ENCODE assay signal across 2 cellular contexts in genomic region chr13:65613004-65613403, GRCh38.
TF ChIP-seq lines count a peak whose summit lies in the region.

No MANE protein-coding gene starts in this region.

TF ChIP-seq in HepG2, 621 proteins besides CTCF, POLR2A, EP300 and RAD21:
- TF ChIP-seq ZNF354B (CRISPR knock-in tag; IDR thresholded peaks at IDR 0.05): no peak
- no peak for TF ChIP-seq STAG1 (CRISPR knock-in tag; IDR thresholded peaks at IDR 0.05)
- TF ChIP-seq ZNF580 (CRISPR knock-in tag; IDR thresholded peaks at IDR 0.05; ENCODE audit: borderline replicate concordance, low read depth): no peak
- TF ChIP-seq SP4 (CRISPR knock-in tag; IDR thresholded peaks at IDR 0.05): no peak
- TF ChIP-seq ZNF644 (CRISPR knock-in tag; IDR thresholded peaks at IDR 0.05; ENCODE audit: low read depth): no peak

TF ChIP-seq in H1, 55 proteins besides CTCF, POLR2A, EP300 and RAD21:
- TF ChIP-seq SRF (IDR thresholded peaks at IDR 0.05; ENCODE audit: low read depth, low read length): no peak
- TF ChIP-seq SIRT6 (IDR thresholded peaks at IDR 0.05; ENCODE audit: low read length): no peak
- no peak for TF ChIP-seq GABPA (IDR thresholded peaks at IDR 0.05; ENCODE audit: borderline replicate concordance, insufficient read depth, low read length)
- TF ChIP-seq, protein P1, sequence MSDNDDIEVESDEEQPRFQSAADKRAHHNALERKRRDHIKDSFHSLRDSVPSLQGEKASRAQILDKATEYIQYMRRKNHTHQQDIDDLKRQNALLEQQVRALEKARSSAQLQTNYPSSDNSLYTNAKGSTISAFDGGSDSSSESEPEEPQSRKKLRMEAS (IDR thresholded peaks at IDR 0.05): no peak
- no peak for TF ChIP-seq FOSL1 (IDR thresholded peaks at IDR 0.05; ENCODE audit: insufficient read depth, low read depth, low read length)
- TF ChIP-seq BRCA1 (IDR thresholded peaks at IDR 0.05; ENCODE audit: low read depth, low read length): no peak
- TF ChIP-seq, protein P2, sequence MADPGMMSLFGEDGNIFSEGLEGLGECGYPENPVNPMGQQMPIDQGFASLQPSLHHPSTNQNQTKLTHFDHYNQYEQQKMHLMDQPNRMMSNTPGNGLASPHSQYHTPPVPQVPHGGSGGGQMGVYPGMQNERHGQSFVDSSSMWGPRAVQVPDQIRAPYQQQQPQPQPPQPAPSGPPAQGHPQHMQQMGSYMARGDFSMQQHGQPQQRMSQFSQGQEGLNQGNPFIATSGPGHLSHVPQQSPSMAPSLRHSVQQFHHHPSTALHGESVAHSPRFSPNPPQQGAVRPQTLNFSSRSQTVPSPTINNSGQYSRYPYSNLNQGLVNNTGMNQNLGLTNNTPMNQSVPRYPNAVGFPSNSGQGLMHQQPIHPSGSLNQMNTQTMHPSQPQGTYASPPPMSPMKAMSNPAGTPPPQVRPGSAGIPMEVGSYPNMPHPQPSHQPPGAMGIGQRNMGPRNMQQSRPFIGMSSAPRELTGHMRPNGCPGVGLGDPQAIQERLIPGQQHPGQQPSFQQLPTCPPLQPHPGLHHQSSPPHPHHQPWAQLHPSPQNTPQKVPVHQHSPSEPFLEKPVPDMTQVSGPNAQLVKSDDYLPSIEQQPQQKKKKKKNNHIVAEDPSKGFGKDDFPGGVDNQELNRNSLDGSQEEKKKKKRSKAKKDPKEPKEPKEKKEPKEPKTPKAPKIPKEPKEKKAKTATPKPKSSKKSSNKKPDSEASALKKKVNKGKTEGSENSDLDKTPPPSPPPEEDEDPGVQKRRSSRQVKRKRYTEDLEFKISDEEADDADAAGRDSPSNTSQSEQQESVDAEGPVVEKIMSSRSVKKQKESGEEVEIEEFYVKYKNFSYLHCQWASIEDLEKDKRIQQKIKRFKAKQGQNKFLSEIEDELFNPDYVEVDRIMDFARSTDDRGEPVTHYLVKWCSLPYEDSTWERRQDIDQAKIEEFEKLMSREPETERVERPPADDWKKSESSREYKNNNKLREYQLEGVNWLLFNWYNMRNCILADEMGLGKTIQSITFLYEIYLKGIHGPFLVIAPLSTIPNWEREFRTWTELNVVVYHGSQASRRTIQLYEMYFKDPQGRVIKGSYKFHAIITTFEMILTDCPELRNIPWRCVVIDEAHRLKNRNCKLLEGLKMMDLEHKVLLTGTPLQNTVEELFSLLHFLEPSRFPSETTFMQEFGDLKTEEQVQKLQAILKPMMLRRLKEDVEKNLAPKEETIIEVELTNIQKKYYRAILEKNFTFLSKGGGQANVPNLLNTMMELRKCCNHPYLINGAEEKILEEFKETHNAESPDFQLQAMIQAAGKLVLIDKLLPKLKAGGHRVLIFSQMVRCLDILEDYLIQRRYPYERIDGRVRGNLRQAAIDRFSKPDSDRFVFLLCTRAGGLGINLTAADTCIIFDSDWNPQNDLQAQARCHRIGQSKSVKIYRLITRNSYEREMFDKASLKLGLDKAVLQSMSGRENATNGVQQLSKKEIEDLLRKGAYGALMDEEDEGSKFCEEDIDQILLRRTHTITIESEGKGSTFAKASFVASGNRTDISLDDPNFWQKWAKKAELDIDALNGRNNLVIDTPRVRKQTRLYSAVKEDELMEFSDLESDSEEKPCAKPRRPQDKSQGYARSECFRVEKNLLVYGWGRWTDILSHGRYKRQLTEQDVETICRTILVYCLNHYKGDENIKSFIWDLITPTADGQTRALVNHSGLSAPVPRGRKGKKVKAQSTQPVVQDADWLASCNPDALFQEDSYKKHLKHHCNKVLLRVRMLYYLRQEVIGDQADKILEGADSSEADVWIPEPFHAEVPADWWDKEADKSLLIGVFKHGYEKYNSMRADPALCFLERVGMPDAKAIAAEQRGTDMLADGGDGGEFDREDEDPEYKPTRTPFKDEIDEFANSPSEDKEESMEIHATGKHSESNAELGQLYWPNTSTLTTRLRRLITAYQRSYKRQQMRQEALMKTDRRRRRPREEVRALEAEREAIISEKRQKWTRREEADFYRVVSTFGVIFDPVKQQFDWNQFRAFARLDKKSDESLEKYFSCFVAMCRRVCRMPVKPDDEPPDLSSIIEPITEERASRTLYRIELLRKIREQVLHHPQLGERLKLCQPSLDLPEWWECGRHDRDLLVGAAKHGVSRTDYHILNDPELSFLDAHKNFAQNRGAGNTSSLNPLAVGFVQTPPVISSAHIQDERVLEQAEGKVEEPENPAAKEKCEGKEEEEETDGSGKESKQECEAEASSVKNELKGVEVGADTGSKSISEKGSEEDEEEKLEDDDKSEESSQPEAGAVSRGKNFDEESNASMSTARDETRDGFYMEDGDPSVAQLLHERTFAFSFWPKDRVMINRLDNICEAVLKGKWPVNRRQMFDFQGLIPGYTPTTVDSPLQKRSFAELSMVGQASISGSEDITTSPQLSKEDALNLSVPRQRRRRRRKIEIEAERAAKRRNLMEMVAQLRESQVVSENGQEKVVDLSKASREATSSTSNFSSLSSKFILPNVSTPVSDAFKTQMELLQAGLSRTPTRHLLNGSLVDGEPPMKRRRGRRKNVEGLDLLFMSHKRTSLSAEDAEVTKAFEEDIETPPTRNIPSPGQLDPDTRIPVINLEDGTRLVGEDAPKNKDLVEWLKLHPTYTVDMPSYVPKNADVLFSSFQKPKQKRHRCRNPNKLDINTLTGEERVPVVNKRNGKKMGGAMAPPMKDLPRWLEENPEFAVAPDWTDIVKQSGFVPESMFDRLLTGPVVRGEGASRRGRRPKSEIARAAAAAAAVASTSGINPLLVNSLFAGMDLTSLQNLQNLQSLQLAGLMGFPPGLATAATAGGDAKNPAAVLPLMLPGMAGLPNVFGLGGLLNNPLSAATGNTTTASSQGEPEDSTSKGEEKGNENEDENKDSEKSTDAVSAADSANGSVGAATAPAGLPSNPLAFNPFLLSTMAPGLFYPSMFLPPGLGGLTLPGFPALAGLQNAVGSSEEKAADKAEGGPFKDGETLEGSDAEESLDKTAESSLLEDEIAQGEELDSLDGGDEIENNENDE (IDR thresholded peaks at IDR 0.05; ENCODE audit: insufficient replicate concordance, low read length): no peak
- TF ChIP-seq CBX5 (IDR thresholded peaks at IDR 0.05; ENCODE audit: low read depth, low read length): no peak
- no peak for TF ChIP-seq POLR2AphosphoS5 (IDR thresholded peaks at IDR 0.05; ENCODE audit: low read depth, low read length)
- no peak for TF ChIP-seq SIN3A (conservative IDR thresholded peaks at IDR 0.05 in 1 of 2, IDR thresholded peaks at IDR 0.05 in 1 of 2; ENCODE audit: low read depth in 1 of 2, low read length in 2 of 2)
- no peak for TF ChIP-seq CBX8 (IDR thresholded peaks at IDR 0.05; ENCODE audit: borderline replicate concordance, low read depth, low read length)
- TF ChIP-seq SP2 (IDR thresholded peaks at IDR 0.05; ENCODE audit: low read length): no peak
- TF ChIP-seq ATF2 (IDR thresholded peaks at IDR 0.05; ENCODE audit: low read length): no peak
- TF ChIP-seq SP4 (IDR thresholded peaks at IDR 0.05; ENCODE audit: low read length): no peak
- TF ChIP-seq CHD1 (IDR thresholded peaks at IDR 0.05; ENCODE audit: low read depth, low read length): no peak
- TF ChIP-seq JUN (IDR thresholded peaks at IDR 0.05; ENCODE audit: low read depth, low read length): no peak
